ENCODE assay signal across 22 cellular contexts in the genomic region with DNA sequence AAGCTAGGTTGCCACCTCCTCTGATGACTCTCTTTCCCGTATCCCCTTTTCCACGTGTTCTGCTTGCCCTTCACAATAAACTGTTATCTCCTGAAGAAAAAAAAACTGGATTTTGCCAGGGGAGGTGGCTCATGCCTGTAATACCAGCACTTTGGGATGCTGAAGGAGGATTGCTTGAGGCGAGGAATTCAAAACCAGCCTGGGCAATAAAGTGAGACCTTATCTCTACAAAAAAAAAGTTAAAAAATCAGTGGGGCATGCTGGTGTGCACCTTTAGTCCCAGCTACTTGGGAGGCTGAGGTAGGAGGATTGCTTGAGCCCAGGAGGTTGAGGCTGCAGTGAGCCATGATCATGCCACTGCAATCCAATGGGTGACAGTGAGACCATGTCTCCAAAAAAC.
A peak's percentile ranks its signal among the peaks of the same experiment; 100 is the strongest.
DNase-seq lines count a peak whose midpoint lies in the region; ATAC-seq, FAIRE-seq and TF ChIP-seq lines count a peak whose summit lies in the region.
"Had no signal": no experiment of that assay in that cellular context is flagged by ENCODE, and none has a peak within 500 bp of the region (broad histone marks: within the 10 kb centered on the region; RNA-seq: fewer than 3 reads in every experiment).

No MANE protein-coding gene starts in this region.

- peaks cover 7% of the 10 kb centered on the region for H3K4me1 Mint-ChIP-seq in astrocyte (ENCODE audit: low read depth, unreplicated experiment)

- peaks cover 8% of the 10 kb centered on the region for H3K27me3 Mint-ChIP-seq in astrocyte (ENCODE audit: low read depth, unreplicated experiment)
- H3K27me3 Mint-ChIP-seq: CD4-positive, alpha-beta memory T cell had no signal

- H2AFZ ChIP-seq in astrocyte (ENCODE audit: low read depth, low read length), result no peak overlapping the region
- no peak overlapping the region for H2AFZ ChIP-seq in trophoblast cell (ENCODE audit: insufficient read depth, low read length, poor library complexity)
- H2AFZ ChIP-seq: GM23248 had no signal

- H3K4me3 ChIP-seq in heart right ventricle (no peak overlapping the region), astrocyte (ENCODE audit: insufficient read depth, low read depth, low read length) (no peak overlapping the region), trophoblast cell (ENCODE audit: low read depth, low read length) (no peak overlapping the region), dorsolateral prefrontal cortex (no peak overlapping the region)
- H3K4me3 ChIP-seq: GM23248, K562 had no signal

- ATAC-seq in heart right ventricle, result no peak
- ATAC-seq in left ventricle myocardium superior, result no peak
- ATAC-seq: HCT116, K562 had no signal

- H3K4ac ChIP-seq in trophoblast cell (ENCODE audit: low read depth, low read length), result no peak overlapping the region

- intact Hi-C loops in heart right ventricle (cut with DNase I) (loop anchor here in 3 of 10 donors (5.0 to 10.0 kb wide), 2 partner anchors 98 to 101 kb away; no protein-coding TSS in a partner anchor), left ventricle myocardium superior (cut with micrococcal nuclease) (no loop called here), dorsolateral prefrontal cortex (cut with DNase I) (no loop called here)

- H3K4me3 Mint-ChIP-seq in astrocyte (ENCODE audit: unreplicated experiment), result no peak overlapping the region
- H3K4me3 Mint-ChIP-seq: CD4-positive, alpha-beta memory T cell had no signal

- H3K4me1 ChIP-seq in heart right ventricle (peaks cover 0 to 52% (median 20%) of the 10 kb centered on the region in 9 donors), astrocyte (ENCODE audit: insufficient read depth, low read length) (no peaks in the 10 kb centered on the region), trophoblast cell (ENCODE audit: control insufficient read depth in 1 of 2, insufficient read depth in 2 of 2, low read length in 2 of 2) (peaks cover 0 to 2% of the 10 kb centered on the region in 2 experiments)
- H3K4me1 ChIP-seq: BE2C had no signal

- no peaks in the 10 kb centered on the region for H3K36me3 Mint-ChIP-seq in astrocyte (ENCODE audit: low read depth, unreplicated experiment)
- H3K36me3 Mint-ChIP-seq: CD4-positive, alpha-beta memory T cell had no signal

- TF ChIP-seq POLR2A in GM12892 (IDR thresholded peaks at IDR 0.05; ENCODE audit: low read depth, low read length), result no peak

- no peak overlapping the region for H2BK12ac ChIP-seq in trophoblast cell (ENCODE audit: low read length)

- H3K36me3 ChIP-seq in heart right ventricle (no peaks in the 10 kb centered on the region), astrocyte (ENCODE audit: insufficient read depth, low read length) (no peaks in the 10 kb centered on the region), trophoblast cell (ENCODE audit: control insufficient read depth in 1 of 2, insufficient read depth in 2 of 2, low read length in 2 of 2) (no peaks in the 10 kb centered on the region)
- H3K36me3 ChIP-seq: BE2C had no signal

- H2AK5ac ChIP-seq in trophoblast cell (ENCODE audit: low read length), result no peak overlapping the region

- H3K79me1 ChIP-seq in trophoblast cell (ENCODE audit: low read length), result peaks cover 2% of the 10 kb centered on the region

- no peak overlapping the region for H3K18ac ChIP-seq in trophoblast cell (ENCODE audit: low read length)

- no peak overlapping the region for H3K4me2 ChIP-seq in astrocyte (ENCODE audit: low read length)
- H3K4me2 ChIP-seq in trophoblast cell (ENCODE audit: low read length), result no peak overlapping the region

- H2BK5ac ChIP-seq in trophoblast cell (ENCODE audit: low read depth, low read length, poor library complexity), result no peak overlapping the region

- peaks cover 3% of the 10 kb centered on the region for H3K9me3 Mint-ChIP-seq in astrocyte (ENCODE audit: unreplicated experiment)

- H3K27ac Mint-ChIP-seq in astrocyte (ENCODE audit: unreplicated experiment), result peak overlapping the region; percentile 34

- H3K9ac ChIP-seq in astrocyte (ENCODE audit: low read length), result no peak overlapping the region
- no peak overlapping the region for H3K9ac ChIP-seq in trophoblast cell (ENCODE audit: low read length)
- H3K9ac ChIP-seq: GM23248 had no signal

- DNase-seq in heart right ventricle (no peak), left ventricle myocardium superior (no peak), astrocyte (ENCODE audit: low read depth) (no peak), trophoblast cell (peak; percentile 81 to 93), dorsolateral prefrontal cortex (no peak), AML-193 (lab: John Stamatoyannopoulos, UW) (no peak), GM12892 (ENCODE audit: insufficient read length) (no peak)
- DNase-seq: 8988T; ACHN; BE2C; CD4-positive, alpha-beta memory T cell; DMS153; DMS79 treated with DMSO at 0.1 percent for 48 hours; EL; GDM1; GM23248 had no signal

- H3K27me3 ChIP-seq in heart right ventricle, result no peaks in the 10 kb centered on the region
- H3K27me3 ChIP-seq in astrocyte (ENCODE audit: insufficient read depth, low read length), result peaks cover 3% of the 10 kb centered on the region
- H3K27me3 ChIP-seq in trophoblast cell (ENCODE audit: insufficient read depth, low read length), result no peaks in the 10 kb centered on the region
- H3K27me3 ChIP-seq in dorsolateral prefrontal cortex, result peaks cover 0 to 3% (median 0%) of the 10 kb centered on the region in 45 donors
- H3K27me3 ChIP-seq: BE2C had no signal

- H3K9me3 ChIP-seq in heart right ventricle (no peaks in the 10 kb centered on the region), astrocyte (ENCODE audit: insufficient read depth, low read depth, low read length) (no peaks in the 10 kb centered on the region), trophoblast cell (ENCODE audit: insufficient read depth, low read depth, low read length) (no peaks in the 10 kb centered on the region)
- H3K9me3 ChIP-seq: BE2C had no signal

- FAIRE-seq in astrocyte (lab: Jason Lieb, UNC) (no peak), GM12892 (lab: Jason Lieb, UNC) (no peak)
- FAIRE-seq: D721Med, H54, K562 had no signal

- 80 to 89% methylated on average over 3 of the region's 3 CpGs for WGBS in heart right ventricle, 2 donors
- no CpG with 5 or more reads among the region's 3 CpGs for WGBS in trophoblast cell (ENCODE audit: extremely low coverage, insufficient coverage, insufficient read length)

- H4K91ac ChIP-seq in trophoblast cell (ENCODE audit: low read depth, low read length), result no peak overlapping the region

- H3K79me2 ChIP-seq in astrocyte (ENCODE audit: insufficient read depth, low read length), result no peaks in the 10 kb centered on the region
- H3K79me2 ChIP-seq in trophoblast cell (ENCODE audit: control insufficient read depth, insufficient read depth, low read length, poor library complexity), result no peaks in the 10 kb centered on the region

- H3K14ac ChIP-seq in trophoblast cell (ENCODE audit: low read length), result no peak overlapping the region

- no peak overlapping the region for H2BK120ac ChIP-seq in trophoblast cell (ENCODE audit: insufficient read depth, low read length, poor library complexity)

- no peaks in the 10 kb centered on the region for H4K20me1 ChIP-seq in astrocyte (ENCODE audit: insufficient read depth, low read length)

- TF ChIP-seq CTCF in heart right ventricle (IDR thresholded peaks at IDR 0.05) (no peak), astrocyte (IDR thresholded peaks at IDR 0.05; ENCODE audit: insufficient read depth, low read depth, low read length) (no peak), dorsolateral prefrontal cortex (IDR thresholded peaks at IDR 0.05 in 54 of 56, conservative IDR thresholded peaks at IDR 0.05 in 2 of 56; ENCODE audit: low read depth in 1 of 56, partially characterized antibody in 56 of 56) (no peak)

- no peak overlapping the region for H4K12ac ChIP-seq in trophoblast cell (ENCODE audit: low read depth, low read length)

- no peak overlapping the region for H3K23ac ChIP-seq in trophoblast cell (ENCODE audit: low read length)

- H4K8ac ChIP-seq in trophoblast cell (ENCODE audit: low read depth, low read length), result no peak overlapping the region

- peak overlapping the region in 6 of 10 donors; percentile 57 to 84 (median 72) for H3K27ac ChIP-seq in heart right ventricle
- H3K27ac ChIP-seq in astrocyte (ENCODE audit: low read depth, low read length), result no peak overlapping the region
- H3K27ac ChIP-seq in trophoblast cell (ENCODE audit: low read depth, low read length), result no peak overlapping the region
- no peak overlapping the region for H3K27ac ChIP-seq in dorsolateral prefrontal cortex
- H3K27ac ChIP-seq: C4-2B, GM23248, HL-60 had no signal

Comparison
In these comparisons a context has a peak if more than half of its experiments do, and no peak if none do; other contexts are left out.
1. DNase-seq: peak in trophoblast cell (2 of 2); none in heart right ventricle (0 of 2), left ventricle myocardium superior (single experiment), astrocyte (single experiment), dorsolateral prefrontal cortex (0 of 10), AML-193 (0 of 2) and GM12892 (single experiment).
2. H3K27ac ChIP-seq: peak in heart right ventricle (6 of 10); none in astrocyte (single experiment), trophoblast cell (single experiment) and dorsolateral prefrontal cortex (0 of 59).